Comparison of ENCODE assay signal across 15 cellular contexts in the genomic region with DNA sequence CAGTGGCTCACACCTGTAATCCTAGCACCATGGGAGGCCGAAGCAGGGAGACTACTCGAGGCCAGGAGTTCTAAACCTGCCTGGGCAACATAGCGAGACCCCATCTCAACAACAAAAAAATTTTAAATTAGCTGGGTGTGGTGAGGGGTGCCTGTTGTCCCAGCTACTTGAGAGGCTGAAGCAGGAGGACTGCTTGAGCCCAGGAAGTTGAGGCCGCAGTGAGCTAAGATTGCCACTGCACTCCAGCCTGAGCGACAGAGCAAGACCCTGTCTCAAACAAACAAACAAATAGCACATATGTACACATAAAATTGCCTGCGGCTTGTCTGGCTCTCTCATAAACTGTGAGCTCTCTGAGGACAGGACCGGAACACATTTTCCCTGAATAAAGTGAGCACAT.
DNase-seq lines count a peak whose midpoint lies in the region; ATAC-seq, FAIRE-seq and TF ChIP-seq lines count a peak whose summit lies in the region.
"Had no signal": no experiment of that assay in that cellular context is flagged by ENCODE, and none has a peak within 500 bp of the region (broad histone marks: within the 10 kb centered on the region; RNA-seq: fewer than 3 reads in every experiment).

No MANE protein-coding gene starts in this region.

- peak overlapping the region in 4 of 12 donors; percentile 13 to 29 (median 23) for H3K4me3 ChIP-seq in heart left ventricle
- H3K4me3 ChIP-seq in HepG2 (replicated peaks in 1 of 3; ENCODE audit: insufficient read depth in 1 of 3, low read depth in 2 of 3, low read length in 3 of 3): no peak overlapping the region
- no peak overlapping the region for H3K4me3 ChIP-seq in psoas muscle
- no peak overlapping the region for H3K4me3 ChIP-seq in urinary bladder (ENCODE audit: low read depth, low read length)

- H3K9ac ChIP-seq in HepG2 (ENCODE audit: insufficient read depth, low read depth, low read length): no peak overlapping the region

- H3K4me3 Mint-ChIP-seq in activated CD8-positive, alpha-beta memory T cell treated with anti-CD3 and anti-CD28 coated beads, Interleukin-2, amount 10 ng/mL, durations not matched to agents 7 days and 5 days: no peak overlapping the region
- H3K4me3 Mint-ChIP-seq: activated naive CD4-positive, alpha-beta T cell treated with anti-CD3 and anti-CD28 coated beads, Interleukin-2, amount 10 ng/mL, durations not matched to agents 7 days and 5 days; CD4-positive, alpha-beta memory T cell had no signal

- TF ChIP-seq POLR2A in heart left ventricle (IDR thresholded peaks at IDR 0.05) (no peak), HepG2 (IDR thresholded peaks at IDR 0.05; ENCODE audit: insufficient read depth in 1 of 2, low read depth in 2 of 2, low read length in 2 of 2) (no peak)

- H3K36me3 ChIP-seq in heart left ventricle (no peaks in the 10 kb centered on the region), HepG2 (replicated peaks in 1 of 2; ENCODE audit: control insufficient read depth in 1 of 2, insufficient read depth in 2 of 2, low read length in 2 of 2) (no peaks in the 10 kb centered on the region), psoas muscle (ENCODE audit: insufficient read depth in 1 of 2, low read depth in 1 of 2) (no peaks in the 10 kb centered on the region), urinary bladder (ENCODE audit: insufficient read depth) (no peaks in the 10 kb centered on the region)

- 80 to 87% (median 86%) methylated on average over 7 of the region's 7 CpGs for WGBS in heart left ventricle, 4 donors
- 82% methylated on average over 7 of the region's 7 CpGs for WGBS in HepG2 (ENCODE audit: low lambda C conversion rate)
- 83 to 86% (median 86%) methylated on average over 7 of the region's 7 CpGs for WGBS in psoas muscle, 3 donors
- WGBS in urinary bladder: 76% methylated on average over 7 of the region's 7 CpGs

- DNase-seq in heart left ventricle (no peak), left ventricle myocardium superior (no peak), HepG2 (ENCODE audit: low spot score) (no peak), psoas muscle (no peak), NCI-H2227 treated with DMSO at 0.1 percent for 48 hours (lab: John Stamatoyannopoulos, UW) (no peak)
- DNase-seq in activated CD8-positive, alpha-beta memory T cell treated with anti-CD3 and anti-CD28 coated beads, Interleukin-2, amount 10 ng/mL, durations not matched to agents 7 days and 5 days: no peak
- DNase-seq: activated CD8-positive, alpha-beta memory T cell treated with anti-CD3 and anti-CD28 coated beads, Interleukin-2, amount 50 U/mL, for 4 hours; activated naive CD4-positive, alpha-beta T cell treated with anti-CD3 and anti-CD28 coated beads, Interleukin-2, amount 10 ng/mL, durations not matched to agents 7 days and 5 days; CD4-positive, alpha-beta memory T cell; central memory CD4-positive, alpha-beta T cell; NCI-H1694; NCI-H510A treated with DMSO at 0.1 percent for 48 hours; stimulated activated CD4-positive, alpha-beta T cell treated with anti-CD3 and anti-CD28 coated beads, Interleukin-12 subunit alpha, Interleukin-12 subunit beta, amount 100 ng/mL, for 4 hours had no signal

- no peaks in the 10 kb centered on the region for H3K9me3 Mint-ChIP-seq in activated CD8-positive, alpha-beta memory T cell treated with anti-CD3 and anti-CD28 coated beads, Interleukin-2, amount 10 ng/mL, durations not matched to agents 7 days and 5 days (ENCODE audit: low read depth)
- H3K9me3 Mint-ChIP-seq: activated naive CD4-positive, alpha-beta T cell treated with anti-CD3 and anti-CD28 coated beads, Interleukin-2, amount 10 ng/mL, durations not matched to agents 7 days and 5 days; CD4-positive, alpha-beta memory T cell had no signal

- H3K79me2 ChIP-seq in HepG2 (ENCODE audit: insufficient read depth, low read length): no peaks in the 10 kb centered on the region

- H3K27me3 Mint-ChIP-seq in activated CD8-positive, alpha-beta memory T cell treated with anti-CD3 and anti-CD28 coated beads, Interleukin-2, amount 10 ng/mL, durations not matched to agents 7 days and 5 days: peaks cover 10% of the 10 kb centered on the region

- CTCF ChIA-PET in HepG2 (lab: Yijun Ruan, JAX; ENCODE audit: low intra/inter-chr PET ratio, low total read pairs): no interaction called here
- CTCF ChIA-PET in activated CD8-positive, alpha-beta memory T cell treated with anti-CD3 and anti-CD28 coated beads, Interleukin-2, amount 10 ng/mL, durations not matched to agents 7 days and 5 days (lab: Charles Lee): no interaction called here

- TF ChIP-seq RAD21 in HepG2 (CRISPR knock-in tag; IDR thresholded peaks at IDR 0.05): no peak

- no peak for FAIRE-seq in HepG2 (lab: Jason Lieb, UNC)

- H4K20me1 ChIP-seq in HepG2 (ENCODE audit: insufficient read depth, low read length): no peaks in the 10 kb centered on the region

- no peak overlapping the region for H3K4me2 ChIP-seq in HepG2 (ENCODE audit: low read depth, low read length)

- H3K9me3 ChIP-seq in heart left ventricle (no peaks in the 10 kb centered on the region), HepG2 (ENCODE audit: low read length) (no peaks in the 10 kb centered on the region; the same call in 1 of the 2 replicates), psoas muscle (no peaks in the 10 kb centered on the region)

- intact Hi-C loops in heart left ventricle (cut with DNase I): loop anchor here in 8 of 10 donors (2.0 to 10.0 kb wide), 7 partner anchors 36 to 125 kb away; partner anchors contain the start of gene RRBP1 (in 4 of the 8)
- intact Hi-C loops in left ventricle myocardium superior (cut with micrococcal nuclease): no loop called here
- intact Hi-C loops in HepG2 (cut with micrococcal nuclease; ENCODE audit: unreplicated experiment): loop anchor here (5.0 kb wide), 4 partner anchors 44 to 124 kb away; partner anchors contain the start of gene RRBP1
- intact Hi-C loops in psoas muscle (cut with DNase I): loop anchor here in 1 of 2 donors (5.0 kb wide), 1 partner anchor 36 kb away; no protein-coding TSS in a partner anchor

- no peaks in the 10 kb centered on the region for H3K36me3 Mint-ChIP-seq in activated CD8-positive, alpha-beta memory T cell treated with anti-CD3 and anti-CD28 coated beads, Interleukin-2, amount 10 ng/mL, durations not matched to agents 7 days and 5 days
- H3K36me3 Mint-ChIP-seq: activated naive CD4-positive, alpha-beta T cell treated with anti-CD3 and anti-CD28 coated beads, Interleukin-2, amount 10 ng/mL, durations not matched to agents 7 days and 5 days; CD4-positive, alpha-beta memory T cell had no signal

- no peak for TF ChIP-seq EP300 in HepG2 (IDR thresholded peaks at IDR 0.05; ENCODE audit: low read depth in 2 of 2, low read length in 2 of 2)
- TF ChIP-seq EP300 in HepG2 (CRISPR knock-in tag; IDR thresholded peaks at IDR 0.05; ENCODE audit: borderline replicate concordance): no peak

- no peaks in the 10 kb centered on the region for H3K4me1 Mint-ChIP-seq in activated CD8-positive, alpha-beta memory T cell treated with anti-CD3 and anti-CD28 coated beads, Interleukin-2, amount 10 ng/mL, durations not matched to agents 7 days and 5 days
- H3K4me1 Mint-ChIP-seq: activated naive CD4-positive, alpha-beta T cell treated with anti-CD3 and anti-CD28 coated beads, Interleukin-2, amount 10 ng/mL, durations not matched to agents 7 days and 5 days; CD4-positive, alpha-beta memory T cell had no signal

- H3K27ac ChIP-seq in heart left ventricle (peak overlapping the region; percentile 11 to 84 (median 74)), HepG2 (ENCODE audit: extremely low read length, insufficient read depth, low read length) (no peak overlapping the region), psoas muscle (peak overlapping the region; percentile 12), urinary bladder (ENCODE audit: low read depth) (peak overlapping the region; percentile 44)

- POLR2A ChIA-PET in HepG2 (lab: Yijun Ruan, JAX): interaction anchor here (1.3 to 2.6 kb wide), 6 partner anchors 10 to 89 kb away, joined by 3 to 14 read pairs (median 6); no protein-coding TSS in a partner anchor

- no peak overlapping the region for H2AFZ ChIP-seq in HepG2 (ENCODE audit: low read length)

- TF ChIP-seq CTCF in heart left ventricle (IDR thresholded peaks at IDR 0.05) (no peak), HepG2 (CRISPR knock-in tag; IDR thresholded peaks at IDR 0.05) (no peak), psoas muscle (IDR thresholded peaks at IDR 0.05) (no peak)

- in situ Hi-C loops in HepG2 (cut with HindIII; ENCODE audit: extremely low pct_ligation_motif_present, low pct_unique_long_range_greater_than_20kb): no loop called here

- BruUV-seq in HepG2 (replicated peaks; lab: Mats Ljungman, UMichigan): no TSS peak

- H3K27me3 ChIP-seq in heart left ventricle (no peaks in the 10 kb centered on the region), HepG2 (ENCODE audit: control insufficient read depth in 1 of 2, insufficient read depth in 2 of 2, low read length in 2 of 2) (peaks cover 0 to 6% of the 10 kb centered on the region in 2 experiments; a peak in 1 of 5 replicates), psoas muscle (ENCODE audit: insufficient read depth in 3 of 3, low read length in 2 of 3) (no peaks in the 10 kb centered on the region)

- H3K27ac Mint-ChIP-seq in activated CD8-positive, alpha-beta memory T cell treated with anti-CD3 and anti-CD28 coated beads, Interleukin-2, amount 10 ng/mL, durations not matched to agents 7 days and 5 days: no peak overlapping the region
- H3K27ac Mint-ChIP-seq: activated naive CD4-positive, alpha-beta T cell treated with anti-CD3 and anti-CD28 coated beads, Interleukin-2, amount 10 ng/mL, durations not matched to agents 7 days and 5 days; CD4-positive, alpha-beta memory T cell had no signal

- H3K4me1 ChIP-seq in heart left ventricle (peaks cover 5 to 47% (median 37%) of the 10 kb centered on the region in 12 donors), HepG2 (ENCODE audit: insufficient read depth, low read length) (peaks cover 78% of the 10 kb centered on the region), psoas muscle (peaks cover 5% of the 10 kb centered on the region), urinary bladder (ENCODE audit: insufficient read depth) (peaks cover 5% of the 10 kb centered on the region)

- ATAC-seq in heart left ventricle (no peak), left ventricle myocardium superior (no peak), HepG2 (no peak), psoas muscle (no peak), GM21529 (IDR thresholded peaks at IDR 0.05; ENCODE audit: unreplicated experiment) (no peak)
- ATAC-seq in activated CD8-positive, alpha-beta memory T cell treated with anti-CD3 and anti-CD28 coated beads, Interleukin-2, amount 10 ng/mL, durations not matched to agents 7 days and 5 days: no peak

TF ChIP-seq in HepG2, 621 proteins besides CTCF, POLR2A, EP300 and RAD21 (continues in another document):
- TF ChIP-seq TOPORS (CRISPR knock-in tag; IDR thresholded peaks at IDR 0.05): no peak
